1 cellular context compared by ENCODE assay signal in the genomic region with DNA sequence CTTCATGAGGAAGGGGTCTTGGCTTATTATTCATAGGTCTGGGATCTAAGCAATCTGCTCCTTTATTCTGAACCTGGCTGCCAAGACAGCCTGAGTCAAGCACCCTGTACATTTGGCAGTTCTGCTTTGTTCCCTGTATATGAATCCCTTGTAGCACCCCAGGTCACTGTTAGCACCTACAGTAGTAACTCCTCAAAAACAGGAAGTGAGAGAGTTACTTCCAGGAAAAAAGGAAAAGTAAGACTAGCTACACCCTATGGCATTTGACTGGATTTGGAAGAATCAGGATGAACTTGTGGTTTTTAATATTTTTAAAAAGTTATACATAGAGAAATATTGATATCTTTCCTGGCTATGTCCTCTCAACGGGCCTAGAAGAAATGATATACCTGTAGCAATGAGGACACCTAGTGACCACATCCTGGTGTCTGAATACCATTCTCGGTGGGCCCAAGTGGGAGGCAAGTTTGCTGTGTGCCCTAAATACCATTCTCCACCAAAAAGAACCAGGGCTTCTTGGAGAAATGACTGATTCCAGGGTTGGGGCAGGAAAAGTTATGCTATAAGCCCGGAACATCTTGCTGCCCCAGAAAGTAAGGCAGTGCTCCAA.
TF ChIP-seq lines count a peak whose summit lies in the region.

No MANE protein-coding gene starts in this region.

TF ChIP-seq in liver, 16 proteins besides CTCF, POLR2A, EP300 and RAD21 (continued from another document):
- TF ChIP-seq JUND (IDR thresholded peaks at IDR 0.05), result no peak
